Comparison of ENCODE assay signal across 8 cellular contexts in the genomic region with DNA sequence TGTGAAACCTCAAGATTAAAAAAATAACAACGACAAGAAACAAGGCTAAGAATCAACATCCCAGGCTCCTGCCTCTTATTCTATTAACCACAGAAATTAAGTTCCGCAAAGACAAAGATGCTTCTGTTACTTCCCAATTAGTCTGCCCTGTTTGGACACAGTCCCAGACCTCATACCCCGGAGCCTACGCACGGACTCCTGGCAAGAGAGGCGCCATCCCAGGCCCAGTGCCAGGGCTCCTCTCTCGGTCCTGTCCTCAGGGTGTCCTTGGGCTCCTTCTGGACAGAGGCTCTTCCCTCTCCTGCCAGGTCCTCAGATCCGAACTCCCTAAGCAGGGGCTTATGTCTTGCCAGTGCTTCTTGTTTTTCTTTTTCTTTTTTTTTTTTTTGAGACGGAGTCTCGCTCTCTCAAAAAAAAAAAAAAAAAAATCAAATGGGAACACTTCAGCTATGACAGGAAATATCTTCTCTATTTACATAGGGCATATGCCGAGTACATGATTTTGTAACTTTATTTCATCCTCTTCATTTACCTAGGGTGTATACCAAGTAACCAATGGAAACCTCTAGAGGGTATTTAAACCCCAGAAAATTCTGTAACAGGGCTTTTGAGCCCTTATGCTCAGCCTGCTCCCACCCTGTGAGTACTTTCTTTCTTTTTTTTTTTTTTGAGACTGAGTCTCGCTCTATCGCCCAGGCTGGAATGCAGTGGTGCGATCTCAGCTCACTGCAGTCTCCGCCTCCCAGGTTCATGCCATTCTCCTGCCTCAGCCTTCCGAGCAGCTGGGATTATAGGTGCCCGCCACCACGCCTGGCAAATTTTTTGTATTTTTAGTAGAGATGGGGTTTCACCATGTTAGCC. TPM values are rescaled to one million over a fixed set of nuclear protein-coding genes. Genes with fewer than 3 reads are reported as not detected.
DNase-seq lines count a peak whose midpoint lies in the region; ATAC-seq and TF ChIP-seq lines count a peak whose summit lies in the region.

No MANE protein-coding gene starts in this region.

- no peak for TF ChIP-seq POLR2A in gastroesophageal sphincter (IDR thresholded peaks at IDR 0.05)
- no peak for TF ChIP-seq POLR2A in prostate gland (IDR thresholded peaks at IDR 0.05)
- TF ChIP-seq POLR2A in GM18505 (IDR thresholded peaks at IDR 0.05; ENCODE audit: borderline replicate concordance, extremely low read depth, insufficient read depth, insufficient read length) = no peak

- no peak overlapping the region for H3K27ac Mint-ChIP-seq in naive thymus-derived CD8-positive, alpha-beta T cell

- H3K4me1 Mint-ChIP-seq in naive thymus-derived CD8-positive, alpha-beta T cell = peaks cover 0 to 2% (median under 1%) of the 10 kb centered on the region in 4 donors

- H3K36me3 ChIP-seq in gastroesophageal sphincter (no peaks in the 10 kb centered on the region), prostate gland (no peaks in the 10 kb centered on the region)

- no peaks in the 10 kb centered on the region for H3K27me3 Mint-ChIP-seq in naive thymus-derived CD8-positive, alpha-beta T cell

- H3K9me3 ChIP-seq in gastroesophageal sphincter (no peaks in the 10 kb centered on the region), prostate gland (no peaks in the 10 kb centered on the region)

- H3K4me1 ChIP-seq in gastroesophageal sphincter (peaks cover 3 to 30% (median 6%) of the 10 kb centered on the region in 3 donors), prostate gland (replicated peaks) (no peaks in the 10 kb centered on the region)

- 12 to 33% methylated on average over 13 to 17 of the region's 18 CpGs for WGBS in gastroesophageal sphincter (ENCODE audit: low coverage in 1 of 2), 2 donors
- WGBS in prostate gland = 14% methylated on average over 18 of the region's 18 CpGs

- H3K27ac ChIP-seq in gastroesophageal sphincter (peak overlapping the region; percentile 58 to 87 (median 84)), prostate gland (peak overlapping the region; percentile 71 to 73)

- TF ChIP-seq CTCF in gastroesophageal sphincter (IDR thresholded peaks at IDR 0.05) (no peak), prostate gland (IDR thresholded peaks at IDR 0.05) (no peak)

- H3K27me3 ChIP-seq in gastroesophageal sphincter (no peaks in the 10 kb centered on the region), prostate gland (replicated peaks; ENCODE audit: insufficient read depth) (no peaks in the 10 kb centered on the region)

- H3K9me3 Mint-ChIP-seq in naive thymus-derived CD8-positive, alpha-beta T cell = no peaks in the 10 kb centered on the region

- POLR2A ChIA-PET in naive thymus-derived CD8-positive, alpha-beta T cell (lab: Charles Lee) = interaction anchor here (0.7 to 1.6 kb wide), 2 partner anchors 9 to 311 kb away, joined by 3 read pairs; no protein-coding TSS in a partner anchor

- H3K36me3 Mint-ChIP-seq in naive thymus-derived CD8-positive, alpha-beta T cell = peaks cover 0 to 9% (median 0%) of the 10 kb centered on the region in 3 donors

- H3K4me3 Mint-ChIP-seq in naive thymus-derived CD8-positive, alpha-beta T cell = no peak overlapping the region

- H3K4me3 ChIP-seq in gastroesophageal sphincter (peak overlapping the region in 1 of 2 donors; percentile 26), prostate gland (peak overlapping the region in 1 of 2 donors; percentile 8)

- TF ChIP-seq EP300 in gastroesophageal sphincter (IDR thresholded peaks at IDR 0.05) = no peak

- DNase-seq in GM04503 (ENCODE audit: low read depth) (peak; percentile 85), SKM-1 (lab: John Stamatoyannopoulos, UW; ENCODE audit: unreplicated experiment) (peak; percentile 30), prostate gland (ENCODE audit: low spot score) (peak; percentile 92), NCI-H187 treated with DMSO at 0.1 percent for 48 hours (lab: John Stamatoyannopoulos, UW) (no peak)
- no peak for DNase-seq in naive thymus-derived CD8-positive, alpha-beta T cell

- ATAC-seq in gastroesophageal sphincter (peak; percentile 95), HG02938 (IDR thresholded peaks at IDR 0.05; ENCODE audit: unreplicated experiment) (no peak), GM18505 (IDR thresholded peaks at IDR 0.05; ENCODE audit: unreplicated experiment) (no peak)
- no peak for ATAC-seq in naive thymus-derived CD8-positive, alpha-beta T cell

- intact Hi-C loops in prostate gland (cut with DNase I) = no loop called here

RNA-seq across cellular contexts. Expression of gene ENO1, which starts 11.7 kb away (rescaled TPM):
- 1,000 to 10,000 TPM in 1 of 4 donors, 100 to 1,000 TPM in 3; 453 to 1,066 (median 553) TPM for total RNA-seq in gastroesophageal sphincter
- 100 to 1,000 TPM; 386 to 423 TPM for total RNA-seq in prostate gland
- 100 to 1,000 TPM; 225 to 228 TPM for total RNA-seq in naive thymus-derived CD8-positive, alpha-beta T cell
- polyA plus RNA-seq in naive thymus-derived CD8-positive, alpha-beta T cell = 1,000 to 10,000 TPM in 2 of 3 donors, 100 to 1,000 TPM in 1; 873 to 1,190 (median 1,047) TPM

RNA-seq across cellular contexts. Expression of gene CA6, which starts 55.5 kb away (rescaled TPM):
- total RNA-seq in gastroesophageal sphincter = not detected
- total RNA-seq in prostate gland = not detected
- 10 to 100 TPM; 11.3 to 11.5 TPM for total RNA-seq in naive thymus-derived CD8-positive, alpha-beta T cell
- polyA plus RNA-seq in naive thymus-derived CD8-positive, alpha-beta T cell = 10 to 100 TPM in 2 of 3 donors, 1 to 10 TPM in 1; 5.9 to 53.7 (median 17.1) TPM

Comparison
In these comparisons a context has a peak if more than half of its experiments do, and no peak if none do; other contexts are left out.
1. DNase-seq: peak in GM04503 (single experiment), SKM-1 (single experiment) and prostate gland (single experiment); none in naive thymus-derived CD8-positive, alpha-beta T cell (0 of 10) and NCI-H187 treated with DMSO at 0.1 percent for 48 hours (single experiment).
2. RNA of gene CA6, which starts 55.5 kb away (total RNA-seq): 11.3 to 11.5 TPM in naive thymus-derived CD8-positive, alpha-beta T cell; not detected in gastroesophageal sphincter and not detected in prostate gland; every median in the first group is over 10 times any median in the second.